8 cellular contexts compared by ENCODE assay signal in genomic region chr22:46738961-46739870, GRCh38. TPM values are rescaled to one million over a fixed set of nuclear protein-coding genes. Genes with fewer than 3 reads are reported as not detected.
A peak's percentile ranks its signal among the peaks of the same experiment; 100 is the strongest.
DNase-seq lines count a peak whose midpoint lies in the region; ATAC-seq, FAIRE-seq and TF ChIP-seq lines count a peak whose summit lies in the region.
"Had no signal": no experiment of that assay in that cellular context is flagged by ENCODE, and none has a peak within 500 bp of the region (broad histone marks: within the 10 kb centered on the region; RNA-seq: fewer than 3 reads in every experiment).

No MANE protein-coding gene starts in this region.

- H4K20me1 ChIP-seq in fibroblast of lung (ENCODE audit: control insufficient read depth, extremely low read depth, insufficient read depth, low read length) (peaks cover 4% of the 10 kb centered on the region), neural progenitor cell (ENCODE audit: low read depth) (peaks cover 33% of the 10 kb centered on the region)

- H3K36me3 ChIP-seq in fibroblast of lung (ENCODE audit: control insufficient read depth, insufficient read depth, low read length) (no peaks in the 10 kb centered on the region), neural progenitor cell (no peaks in the 10 kb centered on the region)

- TF ChIP-seq CTCF in fibroblast of lung (conservative IDR thresholded peaks at IDR 0.05 in 1 of 2, IDR thresholded peaks at IDR 0.05 in 1 of 2; ENCODE audit: low read depth in 1 of 2, low read length in 2 of 2): peak; percentile 6 to 26
- TF ChIP-seq CTCF in neural progenitor cell (IDR thresholded peaks at IDR 0.05): no peak

- H2AFZ ChIP-seq in fibroblast of lung (ENCODE audit: low read length): peak overlapping the region; percentile 45
- H2AFZ ChIP-seq in neural progenitor cell (replicated peaks): no peak overlapping the region

- peak overlapping the region; percentile 3 for H3K27ac Mint-ChIP-seq in activated T-cell treated with anti-CD3 and anti-CD28 coated beads, Interleukin-2, amount 50 U/mL, for 72 hours
- no peak overlapping the region for H3K27ac Mint-ChIP-seq in neural progenitor cell

- H3K9ac ChIP-seq in fibroblast of lung (ENCODE audit: insufficient read depth, low read length) (peak overlapping the region; percentile 70), neural progenitor cell (no peak overlapping the region)

- peaks cover 0 to 10% of the 10 kb centered on the region in 2 donors for H3K36me3 Mint-ChIP-seq in activated T-cell treated with anti-CD3 and anti-CD28 coated beads, Interleukin-2, amount 50 U/mL, for 72 hours (ENCODE audit: insufficient read depth in 2 of 2)
- H3K36me3 Mint-ChIP-seq in neural progenitor cell: peaks cover 4% of the 10 kb centered on the region

- H3K4me2 ChIP-seq in fibroblast of lung (ENCODE audit: extremely low read depth, insufficient read depth, low read length) (peak overlapping the region; percentile 55), neural progenitor cell (peak overlapping the region; percentile 82)

- FAIRE-seq in GM18507 (lab: Jason Lieb, UNC): peak; percentile 71
- FAIRE-seq: frontal cortex had no signal

- peaks cover 25% of the 10 kb centered on the region for H3F3A ChIP-seq in neural progenitor cell (ENCODE audit: low read depth)

- peak; percentile 75 to 83 for ATAC-seq in activated T-cell treated with anti-CD3 and anti-CD28 coated beads, Interleukin-2, amount 50 U/mL, for 72 hours (replicated peaks in 1 of 2)
- ATAC-seq in HG02610 (IDR thresholded peaks at IDR 0.05; ENCODE audit: unreplicated experiment): no peak

- peak overlapping the region; percentile 78 for H3K4me3 Mint-ChIP-seq in activated T-cell treated with anti-CD3 and anti-CD28 coated beads, Interleukin-2, amount 50 U/mL, for 72 hours
- H3K4me3 Mint-ChIP-seq in neural progenitor cell: peak overlapping the region; percentile 87

- no peaks in the 10 kb centered on the region for H3K9me3 ChIP-seq in fibroblast of lung (ENCODE audit: control insufficient read depth, insufficient read depth, low read depth, low read length)
- H3K9me3 ChIP-seq in neural progenitor cell (ENCODE audit: low read depth): no peaks in the 10 kb centered on the region

- no peaks in the 10 kb centered on the region for H3K27me3 ChIP-seq in fibroblast of lung (ENCODE audit: control insufficient read depth, insufficient read depth, low read length)
- no peaks in the 10 kb centered on the region for H3K27me3 ChIP-seq in neural progenitor cell

- H3K4me3 ChIP-seq in fibroblast of lung (replicated peaks in 1 of 4; ENCODE audit: control extremely low read depth in 1 of 4, insufficient read depth in 1 of 4, low read depth in 3 of 4, low read length in 4 of 4) (peak overlapping the region; percentile 50 to 76 (median 63)), neural progenitor cell (peak overlapping the region; percentile 94)

- no peak for DNase-seq in GM18507 (ENCODE audit: extremely low spot score, insufficient read length, low read depth)
- peak; percentile 67 for DNase-seq in NCI-H460 (ENCODE audit: extremely low read depth, low read depth)
- peak; percentile 71 to 77 for DNase-seq in activated T-cell treated with anti-CD3 and anti-CD28 coated beads, Interleukin-2, amount 50 U/mL, for 72 hours
- peak; percentile 16 to 65 for DNase-seq in fibroblast of lung (ENCODE audit: low read depth in 2 of 2)
- peak; percentile 36 for DNase-seq in neural progenitor cell (ENCODE audit: low spot score)
- DNase-seq in NCI-H524 treated with DMSO at 0.1 percent for 48 hours (lab: John Stamatoyannopoulos, UW): no peak

- H3K4me1 ChIP-seq in fibroblast of lung (ENCODE audit: control insufficient read depth, extremely low read depth, insufficient read depth, low read length): peaks cover 13% of the 10 kb centered on the region
- H3K4me1 ChIP-seq in neural progenitor cell: peaks cover 18% of the 10 kb centered on the region

- H3K4me1 Mint-ChIP-seq in activated T-cell treated with anti-CD3 and anti-CD28 coated beads, Interleukin-2, amount 50 U/mL, for 72 hours (ENCODE audit: low read depth): peaks cover 42% of the 10 kb centered on the region
- H3K4me1 Mint-ChIP-seq in neural progenitor cell: peaks cover 32% of the 10 kb centered on the region

- no peaks in the 10 kb centered on the region for H3K9me3 Mint-ChIP-seq in activated T-cell treated with anti-CD3 and anti-CD28 coated beads, Interleukin-2, amount 50 U/mL, for 72 hours
- no peaks in the 10 kb centered on the region for H3K9me3 Mint-ChIP-seq in neural progenitor cell

- H3K79me2 ChIP-seq in fibroblast of lung (ENCODE audit: control insufficient read depth, insufficient read depth, low read length) (peaks cover 33% of the 10 kb centered on the region), neural progenitor cell (ENCODE audit: low read depth) (peaks cover 34% of the 10 kb centered on the region)

- H3K27me3 Mint-ChIP-seq in activated T-cell treated with anti-CD3 and anti-CD28 coated beads, Interleukin-2, amount 50 U/mL, for 72 hours (ENCODE audit: low read depth): no peaks in the 10 kb centered on the region
- peaks cover 5% of the 10 kb centered on the region for H3K27me3 Mint-ChIP-seq in neural progenitor cell (ENCODE audit: insufficient read depth, low read depth)

- peak overlapping the region; percentile 68 for H3K27ac ChIP-seq in fibroblast of lung (ENCODE audit: insufficient read depth, low read length)
- no peak overlapping the region for H3K27ac ChIP-seq in neural progenitor cell

RNA-seq across cellular contexts. Expression of gene CERK, which starts 1.2 kb away (rescaled TPM):
- 16.9 and 20.1 TPM in 2 replicates for total RNA-seq in NCI-H460 (2014; rRNA removed; shearing (Covaris generic))
- 12.7 and 17.5 TPM in 2 replicates for polyA plus RNA-seq in NCI-H460 (2014; cell fraction: nucleus; rRNA removed)
- total RNA-seq in activated T-cell treated with anti-CD3 and anti-CD28 coated beads, Interleukin-2, amount 50 U/mL, for 72 hours: 10 to 100 TPM; 38.6 to 53.1 TPM
- 24.9 and 28.2 TPM in 2 replicates for total RNA-seq in fibroblast of lung
- 19.5 and 23.8 TPM in 2 replicates for polyA plus RNA-seq in fibroblast of lung
- polyA plus RNA-seq in fibroblast of lung (2012): 18.8 and 25.5 TPM in 2 replicates
- 40.7 and 44.1 TPM in 2 replicates for polyA minus RNA-seq in fibroblast of lung (ENCODE audit: low replicate concordance)
- total RNA-seq in neural progenitor cell (ENCODE audit: low replicate concordance): 53.6 and 80.6 TPM in 2 replicates

RNA-seq across cellular contexts. Expression of gene TBC1D22A, which starts 23.2 kb away (rescaled TPM):
- 8.2 and 8.7 TPM in 2 replicates for total RNA-seq in NCI-H460 (2014; rRNA removed; shearing (Covaris generic))
- polyA plus RNA-seq in NCI-H460 (2014; cell fraction: nucleus; rRNA removed): 4.5 and 5.3 TPM in 2 replicates
- total RNA-seq in activated T-cell treated with anti-CD3 and anti-CD28 coated beads, Interleukin-2, amount 50 U/mL, for 72 hours: 10 to 100 TPM; 29.5 to 34.8 TPM
- total RNA-seq in fibroblast of lung (10.3 and 11.6 TPM in 2 replicates), neural progenitor cell (ENCODE audit: low replicate concordance) (9.8 and 10.6 TPM in 2 replicates)
- polyA plus RNA-seq in fibroblast of lung: 16.2 and 17.6 TPM in 2 replicates
- polyA plus RNA-seq in fibroblast of lung (2012): 17.6 and 20.0 TPM in 2 replicates
- polyA minus RNA-seq in fibroblast of lung (ENCODE audit: low replicate concordance): 11.7 and 21.2 TPM in 2 replicates

Comparison
In these comparisons a context has a peak if more than half of its experiments do, and no peak if none do; other contexts are left out.
1. DNase-seq: peak in NCI-H460 (single experiment), activated T-cell treated with anti-CD3 and anti-CD28 coated beads, Interleukin-2, amount 50 U/mL, for 72 hours (2 of 2), fibroblast of lung (2 of 2) and neural progenitor cell (single experiment); none in GM18507 (single experiment) and NCI-H524 treated with DMSO at 0.1 percent for 48 hours (single experiment).